ENCODE assay signal across 1 cellular context in the genomic region with DNA sequence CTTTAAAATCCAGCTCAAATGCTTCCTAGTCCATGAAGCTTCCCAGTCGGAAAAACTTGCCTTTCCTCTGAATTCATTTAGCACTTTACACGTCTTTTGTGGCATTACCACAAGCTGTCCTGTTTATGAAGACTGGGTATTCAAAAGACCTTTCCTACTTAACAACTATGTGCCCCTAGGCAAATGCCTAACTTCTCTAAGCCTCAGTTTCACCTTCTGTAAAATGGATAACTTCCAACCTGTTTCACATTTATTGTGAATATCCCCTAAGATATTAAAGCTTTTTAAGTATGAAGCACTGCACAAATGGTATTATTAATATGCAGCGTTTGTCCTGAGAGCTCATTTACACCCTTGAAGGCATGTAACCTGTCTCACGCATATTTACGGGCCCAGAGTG.
TF ChIP-seq lines count a peak whose summit lies in the region.

No MANE protein-coding gene starts in this region.

TF ChIP-seq in K562, 482 proteins besides CTCF, POLR2A, EP300 and RAD21 (continued from another document):
- TF ChIP-seq, protein P1, sequence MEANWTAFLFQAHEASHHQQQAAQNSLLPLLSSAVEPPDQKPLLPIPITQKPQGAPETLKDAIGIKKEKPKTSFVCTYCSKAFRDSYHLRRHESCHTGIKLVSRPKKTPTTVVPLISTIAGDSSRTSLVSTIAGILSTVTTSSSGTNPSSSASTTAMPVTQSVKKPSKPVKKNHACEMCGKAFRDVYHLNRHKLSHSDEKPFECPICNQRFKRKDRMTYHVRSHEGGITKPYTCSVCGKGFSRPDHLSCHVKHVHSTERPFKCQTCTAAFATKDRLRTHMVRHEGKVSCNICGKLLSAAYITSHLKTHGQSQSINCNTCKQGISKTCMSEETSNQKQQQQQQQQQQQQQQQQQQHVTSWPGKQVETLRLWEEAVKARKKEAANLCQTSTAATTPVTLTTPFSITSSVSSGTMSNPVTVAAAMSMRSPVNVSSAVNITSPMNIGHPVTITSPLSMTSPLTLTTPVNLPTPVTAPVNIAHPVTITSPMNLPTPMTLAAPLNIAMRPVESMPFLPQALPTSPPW (CRISPR knock-in tag; IDR thresholded peaks at IDR 0.05): no peak
- TF ChIP-seq RBM25 (IDR thresholded peaks at IDR 0.05; ENCODE audit: low read depth, low read length, severe bottlenecking) (peak; percentile 63), POLR2G (IDR thresholded peaks at IDR 0.05; ENCODE audit: low read depth, low read length) (no peak), NCOA1 (IDR thresholded peaks at IDR 0.05; ENCODE audit: low read depth) (no peak), ZNF12 (CRISPR knock-in tag; IDR thresholded peaks at IDR 0.05) (no peak)
TF ChIP-seq in K562: peak in this region for 1.
